Comparison of ENCODE assay signal across 8 cellular contexts in the genomic region with DNA sequence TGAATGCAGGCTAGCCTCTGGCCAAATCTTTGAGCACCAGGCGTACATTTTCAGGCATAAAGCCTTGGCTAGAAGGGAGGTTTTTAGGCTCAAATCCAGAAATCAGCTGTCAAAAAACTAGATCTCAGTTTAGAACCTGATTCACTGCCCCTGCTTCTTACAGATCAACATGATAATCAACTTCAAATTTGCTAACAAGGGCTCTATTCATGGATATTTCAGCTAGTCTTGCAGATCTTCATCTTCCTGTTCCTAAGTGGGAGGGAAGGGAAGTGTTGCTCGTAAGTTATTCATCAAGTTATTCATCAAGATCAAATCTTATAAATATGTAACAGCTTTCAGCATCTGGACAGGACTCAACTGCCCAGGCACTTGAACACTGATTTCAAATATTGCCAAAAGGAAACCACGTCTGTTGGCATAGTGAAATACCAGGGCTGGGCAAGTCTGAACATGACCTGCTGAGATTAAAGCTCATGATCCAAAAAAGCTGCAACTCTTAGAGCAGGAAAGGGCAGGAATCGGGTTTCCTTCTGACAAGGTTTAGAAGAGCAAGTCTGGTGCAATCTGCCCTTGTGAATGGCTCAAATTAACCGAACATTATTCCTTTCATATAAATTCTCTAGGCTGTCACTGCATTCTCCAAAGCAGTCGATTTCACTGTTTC.
DNase-seq lines count a peak whose midpoint lies in the region; ATAC-seq and TF ChIP-seq lines count a peak whose summit lies in the region.

No MANE protein-coding gene starts in this region.

- peak; percentile 77 for DNase-seq in HFFc6
- no peak for DNase-seq in Panc1 (ENCODE audit: low read depth, low spot score)
- DNase-seq in fibroblast of pulmonary artery (ENCODE audit: low read depth), result peak; percentile 78
- DNase-seq in pons (ENCODE audit: low spot score), result peak; percentile 79
- DNase-seq in GM20000 (ENCODE audit: low spot score), result no peak
- no peak for DNase-seq in activated CD4-positive, alpha-beta memory T cell treated with anti-CD3 and anti-CD28 coated beads, Interleukin-2, amount 10 ng/mL, durations not matched to agents 7 days and 5 days

- H3K36me3 ChIP-seq in Panc1 (ENCODE audit: control insufficient read depth, insufficient read depth, low read length), result no peaks in the 10 kb centered on the region

- no peaks in the 10 kb centered on the region for H3K27me3 ChIP-seq in Panc1 (ENCODE audit: control insufficient read depth, insufficient read depth, low read length)

- ATAC-seq in Panc1 (peak; percentile 58; the same call in 1 of the 2 replicates), HG02970 (IDR thresholded peaks at IDR 0.05; ENCODE audit: low FRiP score, unreplicated experiment) (no peak), HG03280 (IDR thresholded peaks at IDR 0.05; ENCODE audit: unreplicated experiment) (no peak)

- peaks cover 94% of the 10 kb centered on the region for H3K4me1 Mint-ChIP-seq in HFFc6 (ENCODE audit: low read depth)
- H3K4me1 Mint-ChIP-seq in activated CD4-positive, alpha-beta memory T cell treated with anti-CD3 and anti-CD28 coated beads, Interleukin-2, amount 10 ng/mL, durations not matched to agents 7 days and 5 days, result no peaks in the 10 kb centered on the region

- intact Hi-C loops in Panc1 (cut with micrococcal nuclease; ENCODE audit: unreplicated experiment), result no loop called here

- CTCF ChIA-PET in Panc1 (lab: Charles Lee), result no interaction called here
- CTCF ChIA-PET in activated CD4-positive, alpha-beta memory T cell treated with anti-CD3 and anti-CD28 coated beads, Interleukin-2, amount 10 ng/mL, durations not matched to agents 7 days and 5 days (lab: Charles Lee), result no interaction called here

- H3K27ac Mint-ChIP-seq in HFFc6, result peak overlapping the region; percentile 87
- no peak overlapping the region for H3K27ac Mint-ChIP-seq in activated CD4-positive, alpha-beta memory T cell treated with anti-CD3 and anti-CD28 coated beads, Interleukin-2, amount 10 ng/mL, durations not matched to agents 7 days and 5 days

- TF ChIP-seq CTCF in HFFc6 (IDR thresholded peaks at IDR 0.05) (no peak), Panc1 (IDR thresholded peaks at IDR 0.05) (no peak), fibroblast of pulmonary artery (IDR thresholded peaks at IDR 0.05; ENCODE audit: low read length, missing control alignments) (no peak), GM20000 (IDR thresholded peaks at IDR 0.05; ENCODE audit: extremely low read depth, missing control alignments) (no peak)

- peak overlapping the region; percentile 66 for H3K27ac ChIP-seq in Panc1 (ENCODE audit: low read length)

- H3K36me3 Mint-ChIP-seq in HFFc6 (ENCODE audit: low read depth), result peaks cover 37% of the 10 kb centered on the region
- no peaks in the 10 kb centered on the region for H3K36me3 Mint-ChIP-seq in activated CD4-positive, alpha-beta memory T cell treated with anti-CD3 and anti-CD28 coated beads, Interleukin-2, amount 10 ng/mL, durations not matched to agents 7 days and 5 days (ENCODE audit: low read depth)

- in situ Hi-C loops in Panc1 (cut with HindIII; ENCODE audit: low pct_unique_long_range_greater_than_20kb, low sequenced_read_pairs), result no loop called here

- H3K9me3 ChIP-seq in Panc1 (ENCODE audit: control insufficient read depth, insufficient read depth, low read depth, low read length), result no peaks in the 10 kb centered on the region

- POLR2A ChIA-PET in Panc1 (lab: Charles Lee), result no interaction called here
- POLR2A ChIA-PET in activated CD4-positive, alpha-beta memory T cell treated with anti-CD3 and anti-CD28 coated beads, Interleukin-2, amount 10 ng/mL, durations not matched to agents 7 days and 5 days (lab: Charles Lee), result no interaction called here

- H3K4me1 ChIP-seq in Panc1 (ENCODE audit: control insufficient read depth, insufficient read depth, low read length), result peaks cover 10% of the 10 kb centered on the region

- peak overlapping the region; percentile 63 for H3K4me3 Mint-ChIP-seq in HFFc6
- no peak overlapping the region for H3K4me3 Mint-ChIP-seq in activated CD4-positive, alpha-beta memory T cell treated with anti-CD3 and anti-CD28 coated beads, Interleukin-2, amount 10 ng/mL, durations not matched to agents 7 days and 5 days

- no TSS peak for BruUV-seq in Panc1 (replicated peaks; lab: Mats Ljungman, UMichigan)

- H3K4me3 ChIP-seq in Panc1 (ENCODE audit: low read depth in 2 of 2, low read length in 2 of 2) (peak overlapping the region in 1 of 2 experiments; percentile 1; a peak in 1 of 4 replicates), fibroblast of pulmonary artery (replicated peaks; ENCODE audit: low read depth, low read length) (peak overlapping the region; percentile 8)

- H3K27me3 Mint-ChIP-seq in HFFc6 (ENCODE audit: insufficient read depth), result no peaks in the 10 kb centered on the region
- H3K27me3 Mint-ChIP-seq in activated CD4-positive, alpha-beta memory T cell treated with anti-CD3 and anti-CD28 coated beads, Interleukin-2, amount 10 ng/mL, durations not matched to agents 7 days and 5 days, result no peaks in the 10 kb centered on the region

- no peaks in the 10 kb centered on the region for H3K9me3 Mint-ChIP-seq in HFFc6
- H3K9me3 Mint-ChIP-seq in activated CD4-positive, alpha-beta memory T cell treated with anti-CD3 and anti-CD28 coated beads, Interleukin-2, amount 10 ng/mL, durations not matched to agents 7 days and 5 days, result no peaks in the 10 kb centered on the region

Comparison
In these comparisons a context has a peak if more than half of its experiments do, and no peak if none do; other contexts are left out.
1. DNase-seq: peak in HFFc6 (single experiment), fibroblast of pulmonary artery (single experiment) and pons (single experiment); none in Panc1 (single experiment), GM20000 (single experiment) and activated CD4-positive, alpha-beta memory T cell treated with anti-CD3 and anti-CD28 coated beads, Interleukin-2, amount 10 ng/mL, durations not matched to agents 7 days and 5 days (single experiment).